Comparison of ENCODE assay signal across 9 cellular contexts in the genomic region with DNA sequence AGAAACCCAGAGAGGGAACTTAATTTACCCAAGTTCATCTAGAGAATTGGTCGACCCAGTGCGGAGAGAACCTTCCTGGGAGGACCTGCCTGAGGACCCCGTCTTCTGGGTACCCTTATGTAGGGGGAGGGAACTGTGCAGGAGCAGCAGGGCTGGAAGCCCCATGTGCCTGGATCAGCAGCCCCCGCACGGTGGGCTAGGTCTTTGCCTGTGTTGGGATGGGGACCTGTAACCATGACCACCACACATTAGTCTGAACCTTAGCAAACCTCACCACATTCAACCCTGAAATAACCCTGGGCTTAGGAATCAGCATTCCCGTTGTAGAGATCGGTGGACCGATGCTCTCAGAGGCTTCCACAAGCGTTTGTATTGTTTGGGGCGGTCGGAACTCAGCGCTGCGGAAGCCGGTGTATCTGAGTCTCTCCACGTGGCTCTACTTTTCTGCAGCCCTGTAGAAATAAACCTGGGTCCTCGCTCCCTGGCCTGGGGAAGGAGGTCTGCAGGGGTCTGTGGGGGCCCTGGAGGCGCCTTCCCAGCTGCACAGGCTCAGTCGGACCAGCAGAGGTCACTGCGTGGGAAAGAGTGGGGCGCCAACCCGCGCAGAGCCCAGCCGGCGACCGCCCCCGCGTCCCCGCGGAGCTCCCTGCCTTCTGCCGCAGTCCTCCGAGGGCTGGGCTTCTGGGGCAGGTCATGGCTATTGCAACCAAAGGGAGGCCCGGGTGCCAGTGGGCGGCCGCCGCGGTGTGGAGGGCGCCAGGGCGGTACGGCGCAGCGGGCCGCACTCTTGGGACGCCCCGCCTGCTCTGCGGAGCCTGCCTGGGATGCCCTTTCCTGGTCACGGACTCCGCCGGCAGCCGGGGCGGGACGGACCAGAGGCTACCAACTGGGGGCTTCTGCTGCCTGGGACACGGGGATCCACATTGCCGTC. TPM values are rescaled to one million over a fixed set of nuclear protein-coding genes. Genes with fewer than 3 reads are reported as not detected.
A peak's percentile ranks its signal among the peaks of the same experiment; 100 is the strongest.
DNase-seq lines count a peak whose midpoint lies in the region; ATAC-seq and TF ChIP-seq lines count a peak whose summit lies in the region.
"Had no signal": no experiment of that assay in that cellular context is flagged by ENCODE, and none has a peak within 500 bp of the region (broad histone marks: within the 10 kb centered on the region; RNA-seq: fewer than 3 reads in every experiment).

No MANE protein-coding gene starts in this region.

- H2AFZ ChIP-seq in osteoblast (ENCODE audit: low read length) = no peak overlapping the region

- H3K4me3 ChIP-seq in osteoblast (ENCODE audit: insufficient read depth, low read length) (peak overlapping the region; percentile 45), testis (peak overlapping the region; percentile 38 to 48)
- H3K4me3 ChIP-seq: SJSA1 had no signal

- TF ChIP-seq CTCF in osteoblast (IDR thresholded peaks at IDR 0.05; ENCODE audit: extremely low read depth, low read depth, low read length) (peak; percentile 45), testis (IDR thresholded peaks at IDR 0.05) (peak; percentile 69 to 81 (median 73))

- H3K27me3 ChIP-seq in osteoblast (ENCODE audit: insufficient read depth, low read length) = peaks cover 39% of the 10 kb centered on the region
- no peaks in the 10 kb centered on the region for H3K27me3 ChIP-seq in testis

- no peaks in the 10 kb centered on the region for H4K20me1 ChIP-seq in osteoblast (ENCODE audit: insufficient read depth, low read length)

- H3K9me3 Mint-ChIP-seq in activated T-helper 2 cell treated with anti-CD3 and anti-CD28 coated beads, Interferon-gamma antibody, Interleukin-2, Interleukin-4, amounts not matched to agents 10 μg/mL and 5 μg/mL and 100 μg/mL, durations not matched to agents 14 hours and 24 hours and 36 hours = no peaks in the 10 kb centered on the region

- H3K4me3 Mint-ChIP-seq in activated T-helper 2 cell treated with anti-CD3 and anti-CD28 coated beads, Interferon-gamma antibody, Interleukin-2, Interleukin-4, amounts not matched to agents 10 μg/mL and 5 μg/mL and 100 μg/mL, durations not matched to agents 14 hours and 24 hours and 36 hours (ENCODE audit: low read depth) = no peak overlapping the region

- DNase-seq in EL (peak; percentile 13), NCI-H2227 (lab: John Stamatoyannopoulos, UW; ENCODE audit: unreplicated experiment) (peak; percentile 66), foreskin melanocyte (peak; percentile 52), osteoblast (ENCODE audit: insufficient read length, low spot score, missing footprints) (no peak), testis (peak; percentile 65), NCI-H2029 treated with DMSO at 0.1 percent for 48 hours (lab: John Stamatoyannopoulos, UW) (no peak)
- peak; percentile 32 for DNase-seq in activated T-helper 2 cell treated with anti-CD3 and anti-CD28 coated beads, Interferon-gamma antibody, Interleukin-2, Interleukin-4, amounts not matched to agents 10 μg/mL and 5 μg/mL and 100 μg/mL, durations not matched to agents 14 hours and 24 hours and 36 hours (ENCODE audit: low spot score)

- peaks cover 54% of the 10 kb centered on the region for H3K27me3 Mint-ChIP-seq in activated T-helper 2 cell treated with anti-CD3 and anti-CD28 coated beads, Interferon-gamma antibody, Interleukin-2, Interleukin-4, amounts not matched to agents 10 μg/mL and 5 μg/mL and 100 μg/mL, durations not matched to agents 14 hours and 24 hours and 36 hours (ENCODE audit: low read depth)

- 5 to 16% methylated on average over 17 to 51 of the region's 53 CpGs for whole genome bisulfite sequencing in testis, 2 donors

- H3K36me3 Mint-ChIP-seq in activated T-helper 2 cell treated with anti-CD3 and anti-CD28 coated beads, Interferon-gamma antibody, Interleukin-2, Interleukin-4, amounts not matched to agents 10 μg/mL and 5 μg/mL and 100 μg/mL, durations not matched to agents 14 hours and 24 hours and 36 hours (ENCODE audit: low read depth) = no peaks in the 10 kb centered on the region

- H3K36me3 ChIP-seq in osteoblast (ENCODE audit: insufficient read depth, low read length) (no peaks in the 10 kb centered on the region), testis (ENCODE audit: low read depth, missing control alignments) (no peaks in the 10 kb centered on the region)
- H3K36me3 ChIP-seq: SJSA1 had no signal

- H3K4me1 ChIP-seq in osteoblast (ENCODE audit: insufficient read depth, low read length) (peaks cover 5% of the 10 kb centered on the region), testis (peaks cover 15% of the 10 kb centered on the region)

- no peak for TF ChIP-seq POLR2A in testis (IDR thresholded peaks at IDR 0.05)

- intact Hi-C loops in activated T-helper 2 cell treated with anti-CD3 and anti-CD28 coated beads, Interferon-gamma antibody, Interleukin-2, Interleukin-4, amounts not matched to agents 10 μg/mL and 5 μg/mL and 100 μg/mL, durations not matched to agents 14 hours and 24 hours and 36 hours (cut with micrococcal nuclease) = loop anchor here (5.0 kb wide), 1 partner anchor 62 kb away; no protein-coding TSS in a partner anchor
- intact Hi-C loops in testis (cut with DNase I; ENCODE audit: low total_unique reads) = no loop called here

- H3K27ac Mint-ChIP-seq in activated T-helper 2 cell treated with anti-CD3 and anti-CD28 coated beads, Interferon-gamma antibody, Interleukin-2, Interleukin-4, amounts not matched to agents 10 μg/mL and 5 μg/mL and 100 μg/mL, durations not matched to agents 14 hours and 24 hours and 36 hours = no peak overlapping the region

- H3K79me2 ChIP-seq in osteoblast (ENCODE audit: insufficient read depth, low read length) = no peaks in the 10 kb centered on the region

- peaks cover 2% of the 10 kb centered on the region for H3K4me1 Mint-ChIP-seq in activated T-helper 2 cell treated with anti-CD3 and anti-CD28 coated beads, Interferon-gamma antibody, Interleukin-2, Interleukin-4, amounts not matched to agents 10 μg/mL and 5 μg/mL and 100 μg/mL, durations not matched to agents 14 hours and 24 hours and 36 hours (ENCODE audit: low read depth)

- no peak overlapping the region for H3K27ac ChIP-seq in osteoblast (ENCODE audit: low read depth, low read length)
- no peak overlapping the region for H3K27ac ChIP-seq in testis
- H3K27ac ChIP-seq: SJSA1 had no signal

- no peaks in the 10 kb centered on the region for H3K9me3 ChIP-seq in osteoblast (ENCODE audit: low read depth, low read length)
- no peaks in the 10 kb centered on the region for H3K9me3 ChIP-seq in testis

- H3K4me2 ChIP-seq in osteoblast (ENCODE audit: insufficient read depth, low read length) = peak overlapping the region; percentile 61

- no peak for ATAC-seq in GM19328 (IDR thresholded peaks at IDR 0.05; ENCODE audit: unreplicated experiment)

RNA-seq across cellular contexts. Expression of gene KCNA10, which starts 36.2 kb away (rescaled TPM):
- total RNA-seq in activated T-helper 2 cell treated with anti-CD3 and anti-CD28 coated beads, Interferon-gamma antibody, Interleukin-2, Interleukin-4, amounts not matched to agents 10 μg/mL and 5 μg/mL and 100 μg/mL, durations not matched to agents 14 hours and 24 hours and 36 hours = not detected in 2 replicates
- total RNA-seq in osteoblast (not detected in 2 replicates), testis (under 1 TPM in 1 of 2 donors, not detected in 1; 0.50 TPM)
- 0.21 TPM for polyA plus RNA-seq in testis (ENCODE audit: insufficient read depth, low read depth, low replicate concordance)
- total RNA-seq: SJSA1 had no signal

RNA-seq across cellular contexts. Expression of gene KCNA2, which starts 51.0 kb away (rescaled TPM):
- 0.16 and 0.21 TPM in 2 replicates for total RNA-seq in activated T-helper 2 cell treated with anti-CD3 and anti-CD28 coated beads, Interferon-gamma antibody, Interleukin-2, Interleukin-4, amounts not matched to agents 10 μg/mL and 5 μg/mL and 100 μg/mL, durations not matched to agents 14 hours and 24 hours and 36 hours
- under 0.01 TPM in 1 of 2 replicates, not detected in the other for total RNA-seq in osteoblast
- total RNA-seq in testis = 1 to 10 TPM; 6.1 TPM
- 3.7 TPM for polyA plus RNA-seq in testis (ENCODE audit: insufficient read depth, low read depth, low replicate concordance)
- total RNA-seq: SJSA1 had no signal

Comparison
In these comparisons a context has a peak if more than half of its experiments do, and no peak if none do; other contexts are left out.
1. DNase-seq: peak in EL (single experiment), NCI-H2227 (single experiment), activated T-helper 2 cell treated with anti-CD3 and anti-CD28 coated beads, Interferon-gamma antibody, Interleukin-2, Interleukin-4, amounts not matched to agents 10 μg/mL and 5 μg/mL and 100 μg/mL, durations not matched to agents 14 hours and 24 hours and 36 hours (single experiment), foreskin melanocyte (single experiment) and testis (single experiment); none in osteoblast (single experiment) and NCI-H2029 treated with DMSO at 0.1 percent for 48 hours (single experiment).